ENCODE assay signal across 8 cellular contexts in genomic region chrX:155263854-155264628, GRCh38. TPM values are rescaled to one million over a fixed set of nuclear protein-coding genes. Genes with fewer than 3 reads are reported as not detected.
DNase-seq lines count a peak whose midpoint lies in the region; ATAC-seq and TF ChIP-seq lines count a peak whose summit lies in the region.

Gene RAB39B, minus strand, starts transcription at chrX:155264491. Its CDS starts 203 bp downstream, at chrX:155264288.

- H3K9me3 Mint-ChIP-seq in activated naive CD8-positive, alpha-beta T cell (ENCODE audit: low read depth): no peaks in the 10 kb centered on the region

- no peak for TF ChIP-seq RAD21 in SK-N-SH (IDR thresholded peaks at IDR 0.05; ENCODE audit: low read length)

- TF ChIP-seq CTCF in DOHH2 (IDR thresholded peaks at IDR 0.05; ENCODE audit: low read depth, low read length, poor library complexity, severe bottlenecking) (peak; percentile 17), SK-N-SH (IDR thresholded peaks at IDR 0.05) (peak; percentile 18; the same call in 1 of the 2 replicates), heart left ventricle (IDR thresholded peaks at IDR 0.05) (peak in 3 of 12 donors; percentile 16 to 32 (median 26)), upper lobe of left lung (IDR thresholded peaks at IDR 0.05) (no peak)

- H3K4me2 ChIP-seq in DOHH2 (ENCODE audit: low read length) (peak within 1 kb of the TSS; percentile 73), SK-N-SH (peak within 1 kb of the TSS; percentile 71)

- no peaks in the 10 kb centered on the region for H3K27me3 ChIP-seq in DOHH2 (ENCODE audit: control insufficient read depth, low read length)
- H3K27me3 ChIP-seq in SK-N-SH (ENCODE audit: insufficient read depth): no peaks in the 10 kb centered on the region
- no peaks in the 10 kb centered on the region for H3K27me3 ChIP-seq in heart left ventricle
- no peaks in the 10 kb centered on the region for H3K27me3 ChIP-seq in upper lobe of left lung

- H3K9me2 ChIP-seq in DOHH2 (replicated peaks; ENCODE audit: control insufficient read depth, low read length) (no peaks in the 10 kb centered on the region), SK-N-SH (no peaks in the 10 kb centered on the region)

- H3K36me3 ChIP-seq in DOHH2 (ENCODE audit: control insufficient read depth, low read length) (no peaks in the 10 kb centered on the region), SK-N-SH (replicated peaks in 1 of 2; ENCODE audit: control insufficient read depth in 1 of 2, insufficient read depth in 2 of 2, low read length in 1 of 2) (no peaks in the 10 kb centered on the region), heart left ventricle (no peaks in the 10 kb centered on the region), upper lobe of left lung (no peaks in the 10 kb centered on the region)

- peaks cover 29% of the 10 kb centered on the region for H3K4me1 Mint-ChIP-seq in activated naive CD8-positive, alpha-beta T cell (ENCODE audit: low read depth)

- TF ChIP-seq EP300 in SK-N-SH (IDR thresholded peaks at IDR 0.05; ENCODE audit: borderline replicate concordance in 1 of 2, low read depth in 1 of 2, low read length in 1 of 2) (no peak), upper lobe of left lung (IDR thresholded peaks at IDR 0.05) (no peak)

- TF ChIP-seq POLR2A in heart left ventricle (IDR thresholded peaks at IDR 0.05) (no peak), upper lobe of left lung (IDR thresholded peaks at IDR 0.05) (no peak)

- H3K4me3 ChIP-seq in DOHH2 (ENCODE audit: low read length) (peak within 1 kb of the TSS; percentile 71), SK-N-SH (ENCODE audit: low read depth in 2 of 2, low read length in 1 of 2) (peak within 1 kb of the TSS; percentile 71 to 75), heart left ventricle (peak within 1 kb of the TSS in 11 of 12 donors; percentile 16 to 62 (median 51)), upper lobe of left lung (peak within 1 kb of the TSS in 3 of 4 donors; percentile 43 to 53 (median 48))

- DNase-seq in KG1 (lab: John Stamatoyannopoulos, UW) (peak; percentile 27), SK-N-SH (peak; percentile 74), heart left ventricle (peak; percentile 28 to 67 (median 60)), posterior vena cava (ENCODE audit: low spot score) (peak; percentile 87), upper lobe of left lung (peak; percentile 38 to 86)

- ATAC-seq in GM21717 (IDR thresholded peaks at IDR 0.05; ENCODE audit: unreplicated experiment): peak; percentile 90
- peak in 3 of 4 donors; percentile 86 to 95 (median 92) for ATAC-seq in heart left ventricle
- ATAC-seq in upper lobe of left lung (ENCODE audit: low FRiP score in 2 of 2): peak; percentile 69 to 86

- CTCF ChIA-PET in SK-N-SH (lab: Yijun Ruan, JAX): no interaction called here

- H3K79me2 ChIP-seq in DOHH2 (ENCODE audit: control insufficient read depth, low read length) (peaks cover 16% of the 10 kb centered on the region), SK-N-SH (ENCODE audit: insufficient read depth) (no peaks in the 10 kb centered on the region)

- H3K9ac ChIP-seq in SK-N-SH: peak within 1 kb of the TSS; percentile 59

- H4K20me1 ChIP-seq in DOHH2 (ENCODE audit: control insufficient read depth, insufficient read depth, low read depth, low read length): no peaks in the 10 kb centered on the region
- no peaks in the 10 kb centered on the region for H4K20me1 ChIP-seq in SK-N-SH (ENCODE audit: insufficient read depth)

- POLR2A ChIA-PET in SK-N-SH (lab: Yijun Ruan, JAX): interaction anchor here (1.0 kb wide), 1 partner anchor 12 kb away, joined by 3 read pairs; no protein-coding TSS in a partner anchor

- H3K27ac ChIP-seq in DOHH2 (ENCODE audit: low read depth, low read length) (peak within 1 kb of the TSS; percentile 13; the same call in 1 of the 2 replicates), SK-N-SH (ENCODE audit: low read depth in 2 of 2, low read length in 1 of 2) (peak within 1 kb of the TSS in 1 of 2 experiments; percentile 77; a peak in 2 of 4 replicates), heart left ventricle (peak within 1 kb of the TSS in 1 of 12 donors; percentile 54), upper lobe of left lung (peak within 1 kb of the TSS in 2 of 4 donors; percentile 49 to 59)

- peaks cover 4% of the 10 kb centered on the region for H3K36me3 Mint-ChIP-seq in activated naive CD8-positive, alpha-beta T cell

- peak within 1 kb of the TSS; percentile 81 for H3K4me3 Mint-ChIP-seq in activated naive CD8-positive, alpha-beta T cell

- peak within 1 kb of the TSS; percentile 81 for H2AFZ ChIP-seq in SK-N-SH (ENCODE audit: low read depth)

- H3F3A ChIP-seq in DOHH2 (ENCODE audit: control insufficient read depth, insufficient read depth) (peaks cover 2% of the 10 kb centered on the region; the same call in 1 of the 2 replicates), SK-N-SH (replicated peaks; ENCODE audit: insufficient read depth) (no peaks in the 10 kb centered on the region)

- H3K4me1 ChIP-seq in DOHH2 (ENCODE audit: control insufficient read depth, low read length) (peaks cover 10% of the 10 kb centered on the region), SK-N-SH (ENCODE audit: control insufficient read depth in 1 of 2, insufficient read depth in 2 of 2, low read depth in 1 of 2, low read length in 1 of 2) (no peaks in the 10 kb centered on the region; a peak in 1 of 4 replicates), heart left ventricle (peaks cover 0 to 6% (median 0%) of the 10 kb centered on the region in 12 donors), upper lobe of left lung (peaks cover 0 to 10% (median 0%) of the 10 kb centered on the region in 4 donors)

- peak within 1 kb of the TSS; percentile 90 for H3K27ac Mint-ChIP-seq in activated naive CD8-positive, alpha-beta T cell

- intact Hi-C loops in heart left ventricle (cut with DNase I): no loop called here
- intact Hi-C loops in posterior vena cava (cut with DNase I): no loop called here

- H3K27me3 Mint-ChIP-seq in activated naive CD8-positive, alpha-beta T cell: no peaks in the 10 kb centered on the region

- 8% methylated on average over 31 of the region's 58 CpGs for WGBS in SK-N-SH (ENCODE audit: low lambda C conversion rate)
- WGBS in heart left ventricle, 4 donors: 1 to 30% (median 16%) methylated on average over 45 to 58 of the region's 58 CpGs
- WGBS in upper lobe of left lung, 2 donors: 0 to 32% methylated on average over 8 to 56 of the region's 58 CpGs

- no peaks in the 10 kb centered on the region for H3K9me3 ChIP-seq in DOHH2 (ENCODE audit: control insufficient read depth, insufficient read depth, low read length)
- H3K9me3 ChIP-seq in SK-N-SH: no peaks in the 10 kb centered on the region
- H3K9me3 ChIP-seq in heart left ventricle: peaks cover 0 to 6% (median 0%) of the 10 kb centered on the region in 12 donors
- no peaks in the 10 kb centered on the region for H3K9me3 ChIP-seq in upper lobe of left lung

TF ChIP-seq in SK-N-SH, 30 proteins besides CTCF, POLR2A, EP300 and RAD21:
- TF ChIP-seq MAX (IDR thresholded peaks at IDR 0.05; ENCODE audit: low read depth): peak; percentile 56; the same call in 1 of the 2 replicates
- peak; percentile 80; the same call in 1 of the 2 replicates for TF ChIP-seq YY1 (IDR thresholded peaks at IDR 0.05; ENCODE audit: low read depth)
- TF ChIP-seq FOSL2 (IDR thresholded peaks at IDR 0.05; ENCODE audit: borderline replicate concordance, low read depth): peak; percentile 68; the same call in 1 of the 2 replicates
- TF ChIP-seq RFX5 (IDR thresholded peaks at IDR 0.05; ENCODE audit: low read length): no peak
- no peak for TF ChIP-seq GABPA (IDR thresholded peaks at IDR 0.05; ENCODE audit: low read depth)
- no peak for TF ChIP-seq IRF3 (IDR thresholded peaks at IDR 0.05; ENCODE audit: low read depth, low read length)
- TF ChIP-seq JUND (IDR thresholded peaks at IDR 0.05): 0 out of 2 replicates have a peak, but pooled peaks have one; percentile 27
- peak; percentile 50 for TF ChIP-seq RCOR1 (IDR thresholded peaks at IDR 0.05; ENCODE audit: low read length)
- TF ChIP-seq CHD2 (IDR thresholded peaks at IDR 0.05; ENCODE audit: low read length, partially characterized antibody): peak; percentile 23
- no peak for TF ChIP-seq FOXJ3 (CRISPR knock-in tag; IDR thresholded peaks at IDR 0.05)
- TF ChIP-seq ZBTB33 (IDR thresholded peaks at IDR 0.05; ENCODE audit: borderline replicate concordance, low read depth): no peak
- TF ChIP-seq NRF1 (IDR thresholded peaks at IDR 0.05; ENCODE audit: low read depth, low read length): no peak
- TF ChIP-seq RXRA (IDR thresholded peaks at IDR 0.05; ENCODE audit: borderline replicate concordance, low read depth): no peak

RNA-seq across cellular contexts. Expression of gene RAB39B, which starts in this region (rescaled TPM):
- 1.3 and 1.6 TPM in 2 replicates for polyA plus RNA-seq in SK-N-SH (2012; rRNA removed)
- polyA plus RNA-seq in SK-N-SH (2012; cell fraction: cytosol; rRNA removed): 2.2 and 2.4 TPM in 2 replicates
- 0.77 and 1.0 TPM in 2 replicates for polyA plus RNA-seq in SK-N-SH (2012; cell fraction: nucleus; rRNA removed)
- under 1 TPM in 8 of 9 donors, not detected in 1; 0.05 to 0.77 (median 0.29) TPM for total RNA-seq in heart left ventricle
- under 1 TPM; 0.08 to 0.15 TPM for polyA plus RNA-seq in heart left ventricle
- total RNA-seq in posterior vena cava: under 1 TPM; 0.19 TPM
- 1 to 10 TPM in 1 of 6 donors, under 1 TPM in 4, not detected in 1; 0.30 to 1.2 (median 0.44) TPM for total RNA-seq in upper lobe of left lung

Comparison
In these comparisons a context has a peak if more than half of its experiments do, and no peak if none do; other contexts are left out.
1. Peak in DNase-seq, ATAC-seq and H3K4me3 ChIP-seq in heart left ventricle; RNA of the gene not detected or under 1 TPM.
2. Peak in DNase-seq in posterior vena cava; RNA of the gene not detected or under 1 TPM.
3. CTCF ChIP-seq: peak in DOHH2 (single experiment) and SK-N-SH (single experiment); none in upper lobe of left lung (0 of 6).
4. DNase-seq: peak in every context shown above with its lines; median percentile 87 in posterior vena cava; 74 in SK-N-SH; 62 in upper lobe of left lung; 60 in heart left ventricle; 27 in KG1.
5. Peak in every context shown above with its lines, with median percentiles within 50 percentile points of each other: H3K4me3 ChIP-seq and ATAC-seq.